Comparison of ENCODE assay signal across 1 cellular context in genomic region chr18:10046178-10046807, GRCh38.
TF ChIP-seq lines count a peak whose summit lies in the region.

No MANE protein-coding gene starts in this region.

TF ChIP-seq in K562, 482 proteins besides CTCF, POLR2A, EP300 and RAD21 (continued from another document):
- TF ChIP-seq BRF2 (IDR thresholded peaks at IDR 0.05; ENCODE audit: borderline replicate concordance, insufficient read depth, insufficient read length) = no peak
- TF ChIP-seq TCF7 (IDR thresholded peaks at IDR 0.05; ENCODE audit: borderline replicate concordance) = no peak
- TF ChIP-seq RBM22 (IDR thresholded peaks at IDR 0.05; ENCODE audit: low read depth, low read length, poor library complexity, severe bottlenecking) = no peak
- TF ChIP-seq NRF1 (conservative IDR thresholded peaks at IDR 0.05 in 1 of 2, IDR thresholded peaks at IDR 0.05 in 1 of 2) = peak; percentile 88 to 90
